In genomic region chr6:127956260-127956888, GRCh38 we compare ENCODE assay signal across 15 cellular contexts. TPM values are rescaled to one million over a fixed set of nuclear protein-coding genes. Genes with fewer than 3 reads are reported as not detected.
A peak's percentile ranks its signal among the peaks of the same experiment; 100 is the strongest.
DNase-seq lines count a peak whose midpoint lies in the region; ATAC-seq and TF ChIP-seq lines count a peak whose summit lies in the region.
"Had no signal": no experiment of that assay in that cellular context is flagged by ENCODE, and none has a peak within 500 bp of the region (broad histone marks: within the 10 kb centered on the region; RNA-seq: fewer than 3 reads in every experiment).

No MANE protein-coding gene starts in this region.

- H3K27ac Mint-ChIP-seq in WTC11: no peak overlapping the region
- H3K27ac Mint-ChIP-seq: activated naive CD8-positive, alpha-beta T cell; stimulated activated naive CD8-positive, alpha-beta T cell treated with anti-CD3 and anti-CD28 coated beads, Interleukin-15, Interleukin-2, amounts not matched to agents 100 ng/mL and 50 ng/mL, for 24 hours had no signal

- 0 out of 2 replicates have a peak, but pooled peaks have one; percentile 6 for TF ChIP-seq CTCF in AG10803 (conservative IDR thresholded peaks at IDR 0.05; ENCODE audit: low read length)
- peak; percentile 21 for TF ChIP-seq CTCF in HFF-Myc (IDR thresholded peaks at IDR 0.05; ENCODE audit: low read depth, low read length, missing control alignments)
- no peak for TF ChIP-seq CTCF in WTC11 (IDR thresholded peaks at IDR 0.05)
- no peak for TF ChIP-seq CTCF in GM10248 (IDR thresholded peaks at IDR 0.05; ENCODE audit: control extremely low read depth, extremely low read depth, low read depth, missing control alignments)

- DNase-seq in AG10803 (ENCODE audit: low read depth): no peak
- peak; percentile 27 for DNase-seq in HFF-Myc (ENCODE audit: extremely low read depth, low read depth)
- DNase-seq in WTC11 (ENCODE audit: low spot score): no peak
- peak; percentile 55 for DNase-seq in iris pigment epithelial cell (ENCODE audit: low read depth)
- no peak for DNase-seq in GM10248 (ENCODE audit: extremely low spot score)
- no peak for DNase-seq in GOT3 (lab: John Stamatoyannopoulos, UW)
- DNase-seq in inferior parietal cortex (ENCODE audit: extremely low spot score): no peak
- DNase-seq: kidney; NCI-H1048; NCI-H345; retina; stimulated activated CD4-positive, alpha-beta T cell treated with anti-CD3 and anti-CD28 coated beads, Interleukin-4, amount 100 ng/mL, for 1 hour had no signal

- CTCF ChIA-PET in WTC11 (lab: Charles Lee): interaction anchor here (0.7 to 1.5 kb wide), 10 partner anchors 9 to 372 kb away, joined by 3 to 6 read pairs (median 3); no protein-coding TSS in a partner anchor
- CTCF ChIA-PET in GM10248 (lab: Yijun Ruan, JAX): interaction anchor here (0.8 kb wide), 1 partner anchor 13 kb away, joined by 3 read pairs; no protein-coding TSS in a partner anchor

- H3K4me1 Mint-ChIP-seq in WTC11: peaks cover 4% of the 10 kb centered on the region; the same call in 1 of the 2 replicates

- ATAC-seq in WTC11 (peak; percentile 90), HG02759 (IDR thresholded peaks at IDR 0.05; ENCODE audit: unreplicated experiment) (no peak)

- H3K27me3 Mint-ChIP-seq in WTC11 (ENCODE audit: low read depth): no peaks in the 10 kb centered on the region
- H3K27me3 Mint-ChIP-seq: activated naive CD8-positive, alpha-beta T cell; stimulated activated naive CD8-positive, alpha-beta T cell treated with anti-CD3 and anti-CD28 coated beads, Interleukin-15, Interleukin-2, amounts not matched to agents 100 ng/mL and 50 ng/mL, for 24 hours had no signal

- H3K36me3 Mint-ChIP-seq in WTC11: no peaks in the 10 kb centered on the region
- H3K36me3 Mint-ChIP-seq: activated naive CD8-positive, alpha-beta T cell had no signal

- H3K4me3 ChIP-seq in AG10803 (ENCODE audit: low read length) (no peak overlapping the region), HFF-Myc (replicated peaks; ENCODE audit: low read depth, low read length) (no peak overlapping the region)

- POLR2A ChIA-PET in WTC11 (lab: Charles Lee): no interaction called here
- POLR2A ChIA-PET in GM10248 (lab: Yijun Ruan, JAX): no interaction called here

- peaks cover 6% of the 10 kb centered on the region; the same call in 1 of the 2 replicates for H3K9me3 Mint-ChIP-seq in WTC11

- no peak overlapping the region for H3K4me3 Mint-ChIP-seq in WTC11
- H3K4me3 Mint-ChIP-seq: activated naive CD8-positive, alpha-beta T cell; stimulated activated naive CD8-positive, alpha-beta T cell treated with anti-CD3 and anti-CD28 coated beads, Interleukin-15, Interleukin-2, amounts not matched to agents 100 ng/mL and 50 ng/mL, for 24 hours had no signal

TF ChIP-seq in WTC11, 78 proteins besides CTCF, POLR2A, EP300 and RAD21:
- no peak for TF ChIP-seq RELA (CRISPR knock-in tag; IDR thresholded peaks at IDR 0.05; ENCODE audit: borderline replicate concordance)
- TF ChIP-seq PRDM15 (CRISPR knock-in tag; IDR thresholded peaks at IDR 0.05): no peak
- no peak for TF ChIP-seq ZNF423 (CRISPR knock-in tag; IDR thresholded peaks at IDR 0.05)
- TF ChIP-seq ELF4 (CRISPR knock-in tag; IDR thresholded peaks at IDR 0.05; ENCODE audit: low read depth): no peak
- TF ChIP-seq NR3C1 (CRISPR knock-in tag; conservative IDR thresholded peaks at IDR 0.05; ENCODE audit: low read depth): no peak
- no peak for TF ChIP-seq USF2 (CRISPR knock-in tag; IDR thresholded peaks at IDR 0.05)
- TF ChIP-seq MXD4 (CRISPR knock-in tag; IDR thresholded peaks at IDR 0.05; ENCODE audit: borderline replicate concordance): no peak
- no peak for TF ChIP-seq MAX (CRISPR knock-in tag; IDR thresholded peaks at IDR 0.05)
- no peak for TF ChIP-seq TP53 (CRISPR knock-in tag; IDR thresholded peaks at IDR 0.05)
- no peak for TF ChIP-seq JUN (CRISPR knock-in tag; IDR thresholded peaks at IDR 0.05)
- no peak for TF ChIP-seq ZNF219 (CRISPR knock-in tag; IDR thresholded peaks at IDR 0.05; ENCODE audit: borderline replicate concordance)
- TF ChIP-seq GTF2I (CRISPR knock-in tag; conservative IDR thresholded peaks at IDR 0.05): no peak
- no peak for TF ChIP-seq E2F5 (CRISPR knock-in tag; IDR thresholded peaks at IDR 0.05)
- TF ChIP-seq SMAD3 (CRISPR knock-in tag; IDR thresholded peaks at IDR 0.05; ENCODE audit: borderline replicate concordance): no peak
- TF ChIP-seq ZBTB43 (CRISPR knock-in tag; IDR thresholded peaks at IDR 0.05): no peak

RNA-seq across cellular contexts. Expression of gene THEMIS, which starts 55.5 kb away (rescaled TPM):
- total RNA-seq in WTC11 (2021): 0.39 TPM in 1 of 3 replicates, not detected in the others

Comparison
In these comparisons a context has a peak if more than half of its experiments do, and no peak if none do; other contexts are left out.
1. DNase-seq: peak in HFF-Myc (single experiment) and iris pigment epithelial cell (single experiment); none in AG10803 (single experiment), WTC11 (single experiment), GM10248 (single experiment), GOT3 (single experiment) and inferior parietal cortex (single experiment).
2. CTCF ChIP-seq: peak in AG10803 (single experiment) and HFF-Myc (single experiment); none in WTC11 (single experiment) and GM10248 (single experiment).